Comparison of ENCODE assay signal across 19 cellular contexts in the genomic region with DNA sequence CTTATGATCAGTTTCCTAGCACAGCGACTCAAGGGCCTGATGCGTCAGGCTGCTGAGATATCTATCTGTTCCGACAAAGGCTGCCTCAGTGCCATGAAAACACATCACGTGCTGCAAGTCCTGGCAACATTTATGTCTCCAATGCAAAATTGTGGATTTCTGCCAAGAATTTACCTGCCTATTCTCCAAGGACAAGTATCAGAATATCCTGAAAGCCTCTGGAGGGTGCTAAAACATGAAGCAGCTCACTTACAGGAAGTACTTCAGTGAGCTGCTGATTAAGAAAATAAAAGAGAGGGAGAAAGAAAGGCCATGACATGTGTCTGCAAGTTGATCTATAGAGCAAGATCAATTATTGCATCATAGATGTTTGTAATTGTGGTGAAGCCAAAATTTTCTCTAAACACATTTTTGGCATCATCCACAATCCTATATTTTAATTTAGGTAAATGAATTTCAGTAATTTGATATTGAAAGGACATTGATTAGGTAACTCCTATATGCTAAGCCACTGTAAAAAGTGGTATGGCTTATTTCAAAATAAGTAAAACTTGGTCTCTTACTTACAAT. TPM values are rescaled to one million over a fixed set of nuclear protein-coding genes. Genes with fewer than 3 reads are reported as not detected.
DNase-seq lines count a peak whose midpoint lies in the region; ATAC-seq and TF ChIP-seq lines count a peak whose summit lies in the region.
"Had no signal": no experiment of that assay in that cellular context is flagged by ENCODE, and none has a peak within 500 bp of the region (broad histone marks: within the 10 kb centered on the region; RNA-seq: fewer than 3 reads in every experiment).

No MANE protein-coding gene starts in this region.

- H3K4me2 ChIP-seq in PC-9, result no peak overlapping the region

- TF ChIP-seq CTCF in PC-9 (conservative IDR thresholded peaks at IDR 0.05) (no peak), A673 (conservative IDR thresholded peaks at IDR 0.05; ENCODE audit: low read depth, low read length) (no peak)

- BruUV-seq in PC-9 (replicated peaks; lab: Mats Ljungman, UMichigan) (no TSS peak), A673 (replicated peaks; lab: Mats Ljungman, UMichigan) (no TSS peak)

- H3K36me3 ChIP-seq in PC-9 (ENCODE audit: low read depth) (no peaks in the 10 kb centered on the region), A673 (ENCODE audit: insufficient read depth, low read length, poor library complexity, severe bottlenecking) (no peaks in the 10 kb centered on the region)
- H3K36me3 ChIP-seq: ascending aorta had no signal

- POLR2A ChIA-PET in PC-9 (lab: Charles Lee; ENCODE audit: unreplicated experiment), result no interaction called here
- POLR2A ChIA-PET in A673 (lab: Charles Lee; ENCODE audit: low non-redundant PET), result no interaction called here

- H3F3A ChIP-seq in PC-9 (ENCODE audit: insufficient read depth, low read depth), result no peaks in the 10 kb centered on the region

- no peaks in the 10 kb centered on the region for H3K79me2 ChIP-seq in PC-9 (ENCODE audit: low read depth)

- CTCF ChIA-PET in PC-9 (lab: Charles Lee), result no interaction called here
- CTCF ChIA-PET in A673 (lab: Charles Lee), result no interaction called here

- ATAC-seq in Right ventricle myocardium inferior, result no peak
- ATAC-seq: T-helper 17 cell had no signal

- no peaks in the 10 kb centered on the region for H3K27me3 ChIP-seq in PC-9 (ENCODE audit: insufficient read depth, low read depth)
- H3K27me3 ChIP-seq in A673 (replicated peaks; ENCODE audit: insufficient read depth, low read depth, low read length, poor library complexity), result no peaks in the 10 kb centered on the region
- H3K27me3 ChIP-seq: ascending aorta had no signal

- intact Hi-C loops in PC-9 (cut with micrococcal nuclease; ENCODE audit: unreplicated experiment), result no loop called here
- intact Hi-C loops in Right ventricle myocardium inferior (cut with DNase I), result no loop called here
- intact Hi-C loops in A673 (cut with micrococcal nuclease; ENCODE audit: unreplicated experiment), result no loop called here

- H3K27ac ChIP-seq in PC-9, result no peak overlapping the region
- H3K27ac ChIP-seq in A673 (ENCODE audit: low read depth, low read length, poor library complexity, severe bottlenecking), result no peak overlapping the region
- H3K27ac ChIP-seq: ascending aorta, VCaP had no signal

- no peak overlapping the region for H2AFZ ChIP-seq in PC-9

- H3K9me3 ChIP-seq in PC-9 (ENCODE audit: insufficient read depth, low read depth) (no peaks in the 10 kb centered on the region; the same call in 1 of the 2 replicates), A673 (ENCODE audit: low read depth, low read length, poor library complexity, severe bottlenecking) (peaks cover 4% of the 10 kb centered on the region)
- H3K9me3 ChIP-seq: ascending aorta had no signal

- H4K20me1 ChIP-seq in PC-9 (ENCODE audit: insufficient read depth), result no peaks in the 10 kb centered on the region

- DNase-seq in DMS153 (lab: John Stamatoyannopoulos, UW) (peak; percentile 97), HT-29 (ENCODE audit: low spot score) (peak; percentile 6), NCI-H345 treated with DMSO at 0.1 percent for 48 hours (lab: John Stamatoyannopoulos, UW; ENCODE audit: unreplicated experiment) (peak; percentile 17), iPS-NIHi11 (ENCODE audit: low spot score) (peak; percentile 11), PC-9 (no peak), Right ventricle myocardium inferior (ENCODE audit: missing footprints) (no peak), A673 (ENCODE audit: low spot score) (no peak)
- DNase-seq in stimulated activated CD4-positive, alpha-beta T cell treated with anti-CD3 and anti-CD28 coated beads, Interleukin-2, amount 100 ng/mL, for 24 hours, result no peak
- DNase-seq: activated CD4-positive, alpha-beta memory T cell treated with anti-CD3 and anti-CD28 coated beads for 36 hours; activated naive CD4-positive, alpha-beta T cell treated with anti-CD3 and anti-CD28 coated beads for 36 hours; activated T-cell treated with anti-CD3 and anti-CD28 coated beads for 4 hours; CD4-positive, alpha-beta T cell; effector CD4-positive, alpha-beta T cell; NCI-H1092 treated with DMSO at 0.1 percent for 48 hours; NCI-H524 treated with DMSO at 0.1 percent for 48 hours; OCI-M1; T-helper 17 cell had no signal

- no peaks in the 10 kb centered on the region for H3K9me2 ChIP-seq in PC-9 (ENCODE audit: insufficient read depth)

- H3K4me3 ChIP-seq in PC-9 (no peak overlapping the region), A673 (ENCODE audit: low read depth, low read length, poor library complexity, severe bottlenecking) (no peak overlapping the region)
- H3K4me3 ChIP-seq: ascending aorta had no signal

- H3K4me1 ChIP-seq in PC-9 (replicated peaks; ENCODE audit: insufficient read depth) (no peaks in the 10 kb centered on the region), A673 (ENCODE audit: insufficient read depth, low read length, poor library complexity, severe bottlenecking) (peaks cover 4% of the 10 kb centered on the region)
- H3K4me1 ChIP-seq: ascending aorta had no signal

RNA-seq across cellular contexts. Expression of a gene that starts 25.8 kb away (rescaled TPM):
- 12.3 and 13.8 TPM in 2 replicates for total RNA-seq in HT-29 (2014; rRNA removed; shearing (Covaris generic))
- total RNA-seq in PC-9 (2021) (42.5 and 44.6 TPM in 2 replicates), Right ventricle myocardium inferior (2.8 TPM), A673 (2021) (66.4 and 67.1 TPM in 2 replicates)

Comparison
In these comparisons a context has a peak if more than half of its experiments do, and no peak if none do; other contexts are left out.
1. DNase-seq: peak in DMS153 (single experiment), HT-29 (single experiment), NCI-H345 treated with DMSO at 0.1 percent for 48 hours (single experiment) and iPS-NIHi11 (single experiment); none in PC-9 (0 of 2), Right ventricle myocardium inferior (single experiment), stimulated activated CD4-positive, alpha-beta T cell treated with anti-CD3 and anti-CD28 coated beads, Interleukin-2, amount 100 ng/mL, for 24 hours (0 of 2) and A673 (single experiment).